ENCODE assay signal across 2 cellular contexts in genomic region chr7:103964269-103964668, GRCh38.
TF ChIP-seq lines count a peak whose summit lies in the region.

No MANE protein-coding gene starts in this region.

TF ChIP-seq in HepG2, 621 proteins besides CTCF, POLR2A, EP300 and RAD21:
- no peak for TF ChIP-seq SOX5 (CRISPR knock-in tag; IDR thresholded peaks at IDR 0.05; ENCODE audit: borderline replicate concordance)
- TF ChIP-seq POLR2AphosphoS2 (IDR thresholded peaks at IDR 0.05; ENCODE audit: low read depth, low read length) = no peak
- TF ChIP-seq ZNF775 (CRISPR knock-in tag; IDR thresholded peaks at IDR 0.05; ENCODE audit: borderline replicate concordance) = no peak
- TF ChIP-seq IKZF5 (CRISPR knock-in tag; IDR thresholded peaks at IDR 0.05) = no peak
- TF ChIP-seq RBFOX2 (IDR thresholded peaks at IDR 0.05; ENCODE audit: low read depth, low read length) = peak; percentile 7; the same call in 1 of the 2 replicates
- no peak for TF ChIP-seq ZNF225 (CRISPR knock-in tag; IDR thresholded peaks at IDR 0.05)

TF ChIP-seq in K562, 482 proteins besides CTCF, POLR2A, EP300 and RAD21:
- no peak for TF ChIP-seq XRCC4 (IDR thresholded peaks at IDR 0.05; ENCODE audit: extremely low read depth, insufficient read depth, insufficient read length)
- TF ChIP-seq ZKSCAN3 (CRISPR knock-in tag; IDR thresholded peaks at IDR 0.05) = no peak
- TF ChIP-seq JUN (IDR thresholded peaks at IDR 0.05; ENCODE audit: borderline replicate concordance, low read depth, low read length) = 0 out of 2 replicates have a peak, but pooled peaks have one; percentile 39
- no peak for TF ChIP-seq JUN (CRISPR knock-in tag; IDR thresholded peaks at IDR 0.05; ENCODE audit: borderline replicate concordance)
- TF ChIP-seq ATF3 (IDR thresholded peaks at IDR 0.05) = peak; percentile 92
- TF ChIP-seq ATF3 (CRISPR knock-in tag; conservative IDR thresholded peaks at IDR 0.05) = no peak
- TF ChIP-seq ZBTB17 (CRISPR knock-in tag; IDR thresholded peaks at IDR 0.05) = peak; percentile 91
- no peak for TF ChIP-seq KLF16 (IDR thresholded peaks at IDR 0.05)
- peak; percentile 27 for TF ChIP-seq TCF3 (CRISPR knock-in tag; IDR thresholded peaks at IDR 0.05)
- TF ChIP-seq TAL1 (IDR thresholded peaks at IDR 0.05) = peak; percentile 31; the same call in 1 of the 2 replicates
- TF ChIP-seq L3MBTL2 (IDR thresholded peaks at IDR 0.05) = peak; percentile 45; the same call in 1 of the 2 replicates
- TF ChIP-seq MGA (IDR thresholded peaks at IDR 0.05) = peak; percentile 8; the same call in 1 of the 2 replicates
- TF ChIP-seq CXXC5 (CRISPR knock-in tag; IDR thresholded peaks at IDR 0.05) = peak; percentile 19; the same call in 1 of the 2 replicates
- TF ChIP-seq ZNF584 (CRISPR knock-in tag; IDR thresholded peaks at IDR 0.05; ENCODE audit: low read depth) = no peak
- TF ChIP-seq ZNF175 (CRISPR knock-in tag; IDR thresholded peaks at IDR 0.05; ENCODE audit: low read depth) = peak; percentile 70
- TF ChIP-seq CEBPG (CRISPR knock-in tag; IDR thresholded peaks at IDR 0.05) = peak; percentile 67
- peak in 1 of 2 experiments; percentile 91; a peak in 2 of 4 replicates for TF ChIP-seq CEBPG (tag; conservative IDR thresholded peaks at IDR 0.05 in 1 of 2, IDR thresholded peaks at IDR 0.05 in 1 of 2)
- peak; percentile 49; the same call in 1 of the 2 replicates for TF ChIP-seq ATF4 (CRISPR knock-in tag; IDR thresholded peaks at IDR 0.05)
- TF ChIP-seq MIER1 (IDR thresholded peaks at IDR 0.05; ENCODE audit: low read depth) = no peak
- TF ChIP-seq MECOM (CRISPR knock-in tag; IDR thresholded peaks at IDR 0.05) = peak; percentile 59; the same call in 1 of the 2 replicates
- no peak for TF ChIP-seq NONO (IDR thresholded peaks at IDR 0.05; ENCODE audit: low read depth in 2 of 2, low read length in 1 of 2)
- peak; percentile 59 to 60; a peak in 2 of 4 replicates for TF ChIP-seq TRIM24 (IDR thresholded peaks at IDR 0.05)
- peak; percentile 42; the same call in 1 of the 2 replicates for TF ChIP-seq ARID1B (IDR thresholded peaks at IDR 0.05)
- peak; percentile 81 for TF ChIP-seq JUND (IDR thresholded peaks at IDR 0.05; ENCODE audit: borderline replicate concordance, low read depth, low read length)
- no peak; the same call in 1 of the 3 replicates for TF ChIP-seq JUND (tag; IDR thresholded peaks at IDR 0.05; ENCODE audit: borderline replicate concordance, low read depth, low read length)
- peak; percentile 88 for TF ChIP-seq ATF7 (IDR thresholded peaks at IDR 0.05)
- peak; percentile 40; the same call in 1 of the 2 replicates for TF ChIP-seq DMBX1 (CRISPR knock-in tag; IDR thresholded peaks at IDR 0.05; ENCODE audit: borderline replicate concordance)
- TF ChIP-seq MLLT1 (IDR thresholded peaks at IDR 0.05) = peak in 1 of 2 experiments; percentile 71; a peak in 1 of 4 replicates
- TF ChIP-seq TCFL5 (CRISPR knock-in tag; conservative IDR thresholded peaks at IDR 0.05) = no peak
TF ChIP-seq in K562: peak in this region for 18.
